1 cellular context compared by ENCODE assay signal in genomic region chr13:48001127-48001881, GRCh38.
TF ChIP-seq lines count a peak whose summit lies in the region.

Gene SUCLA2, minus strand, starts transcription at chr13:48001273. Its CDS starts 4 bp downstream, at chr13:48001269.

TF ChIP-seq in SK-N-SH, 30 proteins besides CTCF, POLR2A, EP300 and RAD21 (continued from another document):
- TF ChIP-seq NRF1 (IDR thresholded peaks at IDR 0.05; ENCODE audit: low read depth, low read length) (peak; percentile 95), TEAD4 (IDR thresholded peaks at IDR 0.05; ENCODE audit: borderline replicate concordance, insufficient read depth) (no peak), RXRA (IDR thresholded peaks at IDR 0.05; ENCODE audit: borderline replicate concordance, low read depth) (no peak), RFX5 (IDR thresholded peaks at IDR 0.05; ENCODE audit: low read length) (no peak), FOXJ3 (CRISPR knock-in tag; IDR thresholded peaks at IDR 0.05) (0 out of 2 replicates have a peak, but pooled peaks have one; percentile 28), SMC3 (IDR thresholded peaks at IDR 0.05; ENCODE audit: low read depth, low read length) (no peak), USF1 (IDR thresholded peaks at IDR 0.05; ENCODE audit: borderline replicate concordance, low read depth) (no peak), TAF1 (IDR thresholded peaks at IDR 0.05; ENCODE audit: borderline replicate concordance, low read depth, low read length) (peak; percentile 54), PBX3 (IDR thresholded peaks at IDR 0.05) (no peak), GABPA (IDR thresholded peaks at IDR 0.05; ENCODE audit: low read depth) (no peak), EZH2phosphoT487 (IDR thresholded peaks at IDR 0.05; ENCODE audit: borderline replicate concordance, low read depth) (no peak), YY1 (IDR thresholded peaks at IDR 0.05; ENCODE audit: low read depth) (peak; percentile 96), ELF1 (IDR thresholded peaks at IDR 0.05) (no peak), NFIC (IDR thresholded peaks at IDR 0.05; ENCODE audit: borderline replicate concordance) (no peak), TCF12 (IDR thresholded peaks at IDR 0.05) (no peak), IRF3 (IDR thresholded peaks at IDR 0.05; ENCODE audit: low read depth, low read length) (no peak)
